ENCODE assay signal across 13 cellular contexts in genomic region chr7:17772581-17773288, GRCh38.
DNase-seq lines count a peak whose midpoint lies in the region; ATAC-seq and TF ChIP-seq lines count a peak whose summit lies in the region.
"Had no signal": no experiment of that assay in that cellular context is flagged by ENCODE, and none has a peak within 500 bp of the region (broad histone marks: within the 10 kb centered on the region; RNA-seq: fewer than 3 reads in every experiment).

No MANE protein-coding gene starts in this region.

- DNase-seq in CD14-positive monocyte (ENCODE audit: low spot score), result no peak
- DNase-seq in GM23338 (ENCODE audit: low spot score), result no peak
- peak; percentile 5 for DNase-seq in activated naive CD8-positive, alpha-beta T cell treated with anti-CD3 and anti-CD28 coated beads for 36 hours
- DNase-seq in left colon, result no peak
- DNase-seq in NCI-H2107 (lab: John Stamatoyannopoulos, UW), result no peak
- no peak for DNase-seq in C1 segment of cervical spinal cord (lab: John Stamatoyannopoulos, UW)
- DNase-seq in GM03348 (ENCODE audit: low spot score), result no peak
- no peak for DNase-seq in anterior cingulate cortex (lab: John Stamatoyannopoulos, UW)
- DNase-seq: activated CD4-positive, CD25-positive, alpha-beta regulatory T cell treated with anti-CD3 and anti-CD28 coated beads, Interleukin-2, amount 50 U/mL, for 72 hours; CD8-positive, alpha-beta T cell; NCI-H446; stimulated activated CD4-positive, alpha-beta T cell treated with anti-CD3 and anti-CD28 coated beads, Interleukin-2, amount 100 ng/mL, for 24 hours; stimulated activated naive CD4-positive, alpha-beta T cell treated with Interleukin-2 at 50 U/mL for 16 hours had no signal

- intact Hi-C loops in CD14-positive monocyte (cut with micrococcal nuclease) (loop anchor here (5.0 to 10.0 kb wide), 2 partner anchors 162 to 165 kb away; no protein-coding TSS in a partner anchor), left colon (cut with DNase I, micrococcal nuclease) (no loop called here)

- H3K4me3 ChIP-seq in GM23338, result no peak overlapping the region

- H3K27ac Mint-ChIP-seq in CD14-positive monocyte (peak overlapping the region; percentile 68 to 91 (median 78)), GM23338 (no peak overlapping the region)
- no peak overlapping the region for H3K27ac Mint-ChIP-seq in activated naive CD8-positive, alpha-beta T cell treated with anti-CD3 and anti-CD28 coated beads for 36 hours

- H3K36me3 Mint-ChIP-seq in CD14-positive monocyte (no peaks in the 10 kb centered on the region), GM23338 (ENCODE audit: low read depth) (no peaks in the 10 kb centered on the region)
- peaks cover 3% of the 10 kb centered on the region for H3K36me3 Mint-ChIP-seq in activated naive CD8-positive, alpha-beta T cell treated with anti-CD3 and anti-CD28 coated beads for 36 hours

- H3K27me3 Mint-ChIP-seq in CD14-positive monocyte (ENCODE audit: low read depth in 3 of 3), result no peaks in the 10 kb centered on the region
- no peaks in the 10 kb centered on the region for H3K27me3 Mint-ChIP-seq in GM23338 (ENCODE audit: insufficient read depth, low read depth, poor library complexity)
- H3K27me3 Mint-ChIP-seq in activated naive CD8-positive, alpha-beta T cell treated with anti-CD3 and anti-CD28 coated beads for 36 hours, result no peaks in the 10 kb centered on the region

- H3K4me3 Mint-ChIP-seq in CD14-positive monocyte (no peak overlapping the region), GM23338 (no peak overlapping the region)
- no peak overlapping the region for H3K4me3 Mint-ChIP-seq in activated naive CD8-positive, alpha-beta T cell treated with anti-CD3 and anti-CD28 coated beads for 36 hours
- H3K4me3 Mint-ChIP-seq: CD8-positive, alpha-beta T cell had no signal

- no peaks in the 10 kb centered on the region for H3K36me3 ChIP-seq in GM23338 (ENCODE audit: insufficient read depth)

- no peak for TF ChIP-seq CTCF in CD14-positive monocyte (IDR thresholded peaks at IDR 0.05)
- no peak for TF ChIP-seq CTCF in GM23338 (conservative IDR thresholded peaks at IDR 0.05; ENCODE audit: low read depth in 2 of 2)

- H3K27me3 ChIP-seq in GM23338 (ENCODE audit: insufficient read depth), result no peaks in the 10 kb centered on the region

- H3K9me3 Mint-ChIP-seq in CD14-positive monocyte (no peaks in the 10 kb centered on the region), GM23338 (no peaks in the 10 kb centered on the region)
- no peaks in the 10 kb centered on the region for H3K9me3 Mint-ChIP-seq in activated naive CD8-positive, alpha-beta T cell treated with anti-CD3 and anti-CD28 coated beads for 36 hours
- H3K9me3 Mint-ChIP-seq: CD8-positive, alpha-beta T cell had no signal

- H3K27ac ChIP-seq in GM23338 (ENCODE audit: low read depth), result no peak overlapping the region

- H3K4me1 ChIP-seq in GM23338 (ENCODE audit: insufficient read depth), result peaks cover 18% of the 10 kb centered on the region

- H3K79me2 ChIP-seq in GM23338 (replicated peaks; ENCODE audit: insufficient read depth), result no peaks in the 10 kb centered on the region

- peaks cover 42% of the 10 kb centered on the region for H3K4me1 Mint-ChIP-seq in CD14-positive monocyte
- peaks cover 23% of the 10 kb centered on the region for H3K4me1 Mint-ChIP-seq in GM23338
- H3K4me1 Mint-ChIP-seq in activated naive CD8-positive, alpha-beta T cell treated with anti-CD3 and anti-CD28 coated beads for 36 hours, result peaks cover 10% of the 10 kb centered on the region

- no peak overlapping the region for H2AFZ ChIP-seq in GM23338

- H3K4me2 ChIP-seq in GM23338, result peak overlapping the region; percentile 37; the same call in 1 of the 2 replicates

- ATAC-seq in GM23338, result peak; percentile 56
- ATAC-seq in left colon, result peak; percentile 24
- ATAC-seq: CD8-positive, alpha-beta T cell had no signal

- no peaks in the 10 kb centered on the region for H3F3A ChIP-seq in GM23338 (replicated peaks; ENCODE audit: low read depth)

- H4K20me1 ChIP-seq in GM23338 (replicated peaks; ENCODE audit: insufficient read depth), result no peaks in the 10 kb centered on the region

- no peaks in the 10 kb centered on the region for H3K9me2 ChIP-seq in GM23338 (ENCODE audit: insufficient read depth)

TF ChIP-seq in GM23338, 12 proteins besides CTCF, POLR2A, EP300 and RAD21 (continues in another document):
- TF ChIP-seq EZH2phosphoT487 (IDR thresholded peaks at IDR 0.05; ENCODE audit: unreplicated experiment) (no peak), ZNF114 (CRISPR knock-in tag; IDR thresholded peaks at IDR 0.05) (no peak), EZH2 (IDR thresholded peaks at IDR 0.05; ENCODE audit: low read depth, unreplicated experiment) (no peak), CREB1 (CRISPR knock-in tag; IDR thresholded peaks at IDR 0.05; ENCODE audit: low read depth) (no peak), ZNF462 (CRISPR knock-in tag; IDR thresholded peaks at IDR 0.05) (no peak), STAT1 (IDR thresholded peaks at IDR 0.05; ENCODE audit: unreplicated experiment) (no peak)

Comparison
In these comparisons a context has a peak if more than half of its experiments do, and no peak if none do; other contexts are left out.
1. H3K27ac Mint-ChIP-seq: peak in CD14-positive monocyte (7 of 7); none in GM23338 (single experiment) and activated naive CD8-positive, alpha-beta T cell treated with anti-CD3 and anti-CD28 coated beads for 36 hours (single experiment).
2. intact Hi-C loops: an anchor here in CD14-positive monocyte (5.0 to 10.0 kb wide); none called in left colon.